Comparison of ENCODE assay signal across 8 cellular contexts in the genomic region with DNA sequence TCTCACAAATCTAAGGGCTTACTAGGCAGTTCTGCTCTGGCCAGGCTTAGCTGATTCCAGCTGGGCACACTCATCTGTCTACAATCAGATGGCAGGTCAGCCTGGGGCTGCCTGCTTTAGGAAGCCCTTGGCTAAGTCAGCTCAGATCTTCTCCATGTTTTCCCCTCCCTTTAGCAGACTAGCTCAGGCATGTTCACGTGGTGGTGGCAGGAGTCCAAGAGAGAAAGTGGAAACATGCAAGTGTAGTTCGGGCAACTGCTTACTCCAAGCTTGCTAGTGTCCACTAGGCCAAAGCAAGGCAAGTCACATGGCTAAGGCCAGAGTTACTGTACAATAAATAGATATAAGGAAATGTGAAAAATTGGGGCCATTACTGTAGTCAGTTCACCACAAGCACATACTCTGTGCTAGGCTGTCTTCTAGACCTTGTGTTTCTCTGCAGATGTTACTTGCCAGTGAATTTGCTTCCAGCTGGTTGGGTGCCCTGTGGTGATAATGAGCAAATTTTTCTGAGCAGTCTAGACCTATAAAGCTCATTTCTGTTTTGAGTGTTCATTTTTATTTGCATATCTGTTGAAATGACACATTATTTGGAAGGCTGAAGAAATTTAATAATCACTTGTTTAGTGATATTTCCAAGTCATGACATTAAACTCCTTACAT. TPM values are rescaled to one million over a fixed set of nuclear protein-coding genes. Genes with fewer than 3 reads are reported as not detected.
DNase-seq lines count a peak whose midpoint lies in the region; ATAC-seq and TF ChIP-seq lines count a peak whose summit lies in the region.

No MANE protein-coding gene starts in this region.

- H3K27ac Mint-ChIP-seq in WTC11 = peak overlapping the region; percentile 70; the same call in 1 of the 2 replicates

- H3K4me1 Mint-ChIP-seq in WTC11 = no peaks in the 10 kb centered on the region

- H3K4me3 Mint-ChIP-seq in WTC11 = no peak overlapping the region

- TF ChIP-seq CTCF in WTC11 (IDR thresholded peaks at IDR 0.05) (no peak), cardiac muscle cell (IDR thresholded peaks at IDR 0.05; ENCODE audit: low read depth, low read length) (no peak)

- H3K9me3 ChIP-seq in cardiac muscle cell (ENCODE audit: low read depth) = no peaks in the 10 kb centered on the region

- no peak for ATAC-seq in WTC11
- ATAC-seq in HG03159 (IDR thresholded peaks at IDR 0.05; ENCODE audit: unreplicated experiment) = no peak
- no peak for ATAC-seq in stimulated activated naive CD8-positive, alpha-beta T cell treated with anti-CD3 and anti-CD28 coated beads, Interleukin-15, Interleukin-2, amounts not matched to agents 100 U/mL and 50 U/mL, for 24 hours

- no peaks in the 10 kb centered on the region for H3K9me3 Mint-ChIP-seq in WTC11

- H3K27me3 ChIP-seq in cardiac muscle cell (no peaks in the 10 kb centered on the region), rectal smooth muscle tissue (ENCODE audit: control insufficient read depth, insufficient read depth, low read length) (no peaks in the 10 kb centered on the region)

- no peak overlapping the region for H3K9ac ChIP-seq in rectal smooth muscle tissue (ENCODE audit: low read length)

- H3K36me3 ChIP-seq in cardiac muscle cell = no peaks in the 10 kb centered on the region
- no peaks in the 10 kb centered on the region for H3K36me3 ChIP-seq in rectal smooth muscle tissue (ENCODE audit: control insufficient read depth, insufficient read depth, low read length)

- POLR2A ChIA-PET in WTC11 (lab: Charles Lee) = interaction anchor here (0.6 kb wide), 1 partner anchor 37 kb away, joined by 4 read pairs; no protein-coding TSS in a partner anchor

- DNase-seq in GM04503 (ENCODE audit: low read depth) (peak; percentile 64), WTC11 (ENCODE audit: low spot score) (no peak), cardiac muscle cell (ENCODE audit: low read depth in 1 of 2, low spot score in 1 of 2) (peak; percentile 13 to 93), SKM-1 (lab: John Stamatoyannopoulos, UW; ENCODE audit: unreplicated experiment) (no peak), islet precursor cell (no peak)
- DNase-seq in stimulated activated naive CD8-positive, alpha-beta T cell treated with anti-CD3 and anti-CD28 coated beads, Interleukin-15, Interleukin-2, amounts not matched to agents 100 U/mL and 50 U/mL, for 24 hours = no peak

- H3K4me3 ChIP-seq in cardiac muscle cell (no peak overlapping the region), rectal smooth muscle tissue (ENCODE audit: low read length) (no peak overlapping the region)

- H3K27ac ChIP-seq in cardiac muscle cell (peak overlapping the region; percentile 15), rectal smooth muscle tissue (ENCODE audit: low read depth, low read length) (peak overlapping the region; percentile 18)

- CTCF ChIA-PET in WTC11 (lab: Charles Lee) = interaction anchor here (1.1 kb wide), 2 partner anchors 91 to 130 kb away, joined by 3 read pairs; no protein-coding TSS in a partner anchor

- H3K4me1 ChIP-seq in cardiac muscle cell (ENCODE audit: low read depth) (peaks cover 5% of the 10 kb centered on the region), rectal smooth muscle tissue (ENCODE audit: control insufficient read depth, insufficient read depth, low read length) (peaks cover 12% of the 10 kb centered on the region)

- no peaks in the 10 kb centered on the region for H3K36me3 Mint-ChIP-seq in WTC11

- no peaks in the 10 kb centered on the region for H3K27me3 Mint-ChIP-seq in WTC11 (ENCODE audit: low read depth)

TF ChIP-seq in WTC11, 78 proteins besides CTCF, POLR2A, EP300 and RAD21 (continues in another document):
- TF ChIP-seq, protein P1, sequence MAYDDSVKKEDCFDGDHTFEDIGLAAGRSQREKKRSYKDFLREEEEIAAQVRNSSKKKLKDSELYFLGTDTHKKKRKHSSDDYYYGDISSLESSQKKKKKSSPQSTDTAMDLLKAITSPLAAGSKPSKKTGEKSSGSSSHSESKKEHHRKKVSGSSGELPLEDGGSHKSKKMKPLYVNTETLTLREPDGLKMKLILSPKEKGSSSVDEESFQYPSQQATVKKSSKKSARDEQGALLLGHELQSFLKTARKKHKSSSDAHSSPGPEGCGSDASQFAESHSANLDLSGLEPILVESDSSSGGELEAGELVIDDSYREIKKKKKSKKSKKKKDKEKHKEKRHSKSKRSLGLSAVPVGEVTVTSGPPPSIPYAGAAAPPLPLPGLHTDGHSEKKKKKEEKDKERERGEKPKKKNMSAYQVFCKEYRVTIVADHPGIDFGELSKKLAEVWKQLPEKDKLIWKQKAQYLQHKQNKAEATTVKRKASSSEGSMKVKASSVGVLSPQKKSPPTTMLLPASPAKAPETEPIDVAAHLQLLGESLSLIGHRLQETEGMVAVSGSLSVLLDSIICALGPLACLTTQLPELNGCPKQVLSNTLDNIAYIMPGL (CRISPR knock-in tag; IDR thresholded peaks at IDR 0.05) = no peak
- TF ChIP-seq, protein P2, sequence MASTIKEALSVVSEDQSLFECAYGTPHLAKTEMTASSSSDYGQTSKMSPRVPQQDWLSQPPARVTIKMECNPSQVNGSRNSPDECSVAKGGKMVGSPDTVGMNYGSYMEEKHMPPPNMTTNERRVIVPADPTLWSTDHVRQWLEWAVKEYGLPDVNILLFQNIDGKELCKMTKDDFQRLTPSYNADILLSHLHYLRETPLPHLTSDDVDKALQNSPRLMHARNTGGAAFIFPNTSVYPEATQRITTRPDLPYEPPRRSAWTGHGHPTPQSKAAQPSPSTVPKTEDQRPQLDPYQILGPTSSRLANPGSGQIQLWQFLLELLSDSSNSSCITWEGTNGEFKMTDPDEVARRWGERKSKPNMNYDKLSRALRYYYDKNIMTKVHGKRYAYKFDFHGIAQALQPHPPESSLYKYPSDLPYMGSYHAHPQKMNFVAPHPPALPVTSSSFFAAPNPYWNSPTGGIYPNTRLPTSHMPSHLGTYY (CRISPR knock-in tag; IDR thresholded peaks at IDR 0.05) = no peak
- TF ChIP-seq, protein P3, sequence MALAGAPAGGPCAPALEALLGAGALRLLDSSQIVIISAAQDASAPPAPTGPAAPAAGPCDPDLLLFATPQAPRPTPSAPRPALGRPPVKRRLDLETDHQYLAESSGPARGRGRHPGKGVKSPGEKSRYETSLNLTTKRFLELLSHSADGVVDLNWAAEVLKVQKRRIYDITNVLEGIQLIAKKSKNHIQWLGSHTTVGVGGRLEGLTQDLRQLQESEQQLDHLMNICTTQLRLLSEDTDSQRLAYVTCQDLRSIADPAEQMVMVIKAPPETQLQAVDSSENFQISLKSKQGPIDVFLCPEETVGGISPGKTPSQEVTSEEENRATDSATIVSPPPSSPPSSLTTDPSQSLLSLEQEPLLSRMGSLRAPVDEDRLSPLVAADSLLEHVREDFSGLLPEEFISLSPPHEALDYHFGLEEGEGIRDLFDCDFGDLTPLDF (CRISPR knock-in tag; IDR thresholded peaks at IDR 0.05) = no peak
- TF ChIP-seq, protein P4, sequence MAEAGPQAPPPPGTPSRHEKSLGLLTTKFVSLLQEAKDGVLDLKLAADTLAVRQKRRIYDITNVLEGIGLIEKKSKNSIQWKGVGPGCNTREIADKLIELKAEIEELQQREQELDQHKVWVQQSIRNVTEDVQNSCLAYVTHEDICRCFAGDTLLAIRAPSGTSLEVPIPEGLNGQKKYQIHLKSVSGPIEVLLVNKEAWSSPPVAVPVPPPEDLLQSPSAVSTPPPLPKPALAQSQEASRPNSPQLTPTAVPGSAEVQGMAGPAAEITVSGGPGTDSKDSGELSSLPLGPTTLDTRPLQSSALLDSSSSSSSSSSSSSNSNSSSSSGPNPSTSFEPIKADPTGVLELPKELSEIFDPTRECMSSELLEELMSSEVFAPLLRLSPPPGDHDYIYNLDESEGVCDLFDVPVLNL (CRISPR knock-in tag; IDR thresholded peaks at IDR 0.05; ENCODE audit: borderline replicate concordance, low read depth) = no peak
- TF ChIP-seq, protein P5, sequence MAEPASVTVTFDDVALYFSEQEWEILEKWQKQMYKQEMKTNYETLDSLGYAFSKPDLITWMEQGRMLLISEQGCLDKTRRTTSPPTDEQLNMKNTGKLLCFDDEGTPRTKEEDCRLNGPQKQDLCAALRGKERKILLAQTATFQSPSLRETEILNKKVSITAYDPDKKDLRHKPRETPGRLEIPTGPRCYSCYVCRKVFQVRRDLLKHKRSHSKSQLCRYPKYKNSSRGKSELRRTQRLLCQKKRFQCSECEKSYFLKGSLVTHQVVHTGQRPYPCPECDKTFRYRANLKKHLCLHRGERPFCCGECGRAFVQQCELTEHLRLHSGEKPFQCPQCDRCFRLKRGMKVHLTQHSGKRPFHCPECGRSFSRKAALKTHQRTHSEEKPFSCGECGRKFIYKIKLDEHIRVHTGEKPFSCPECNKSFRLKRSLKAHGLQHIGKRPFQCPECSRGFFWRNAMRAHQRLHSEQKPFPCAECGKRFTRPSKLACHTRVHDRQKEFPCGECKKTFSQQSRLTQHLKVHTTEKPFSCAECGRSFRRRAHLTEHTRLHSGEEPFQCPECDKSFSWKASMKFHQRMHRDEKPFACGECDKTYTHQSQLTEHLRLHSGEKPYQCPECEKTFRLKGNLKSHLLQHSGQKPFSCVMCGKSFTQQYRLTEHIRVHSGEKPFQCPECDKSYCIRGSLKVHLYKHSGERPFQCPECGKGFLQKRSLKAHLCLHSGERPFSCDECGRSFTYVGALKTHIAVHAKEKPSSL (CRISPR knock-in tag; conservative IDR thresholded peaks at IDR 0.05) = no peak
- no peak for TF ChIP-seq NR2C2 (CRISPR knock-in tag; IDR thresholded peaks at IDR 0.05)
- no peak for TF ChIP-seq ESRRA (CRISPR knock-in tag; IDR thresholded peaks at IDR 0.05; ENCODE audit: borderline replicate concordance)
- no peak for TF ChIP-seq NR1H2 (CRISPR knock-in tag; IDR thresholded peaks at IDR 0.05)
- TF ChIP-seq ZNF416 (CRISPR knock-in tag; IDR thresholded peaks at IDR 0.05) = no peak
- no peak for TF ChIP-seq NFYB (CRISPR knock-in tag; conservative IDR thresholded peaks at IDR 0.05; ENCODE audit: low read depth)
- no peak for TF ChIP-seq GTF2I (CRISPR knock-in tag; conservative IDR thresholded peaks at IDR 0.05)
- TF ChIP-seq GRHL2 (CRISPR knock-in tag; IDR thresholded peaks at IDR 0.05; ENCODE audit: insufficient replicate concordance, severe bottlenecking) = no peak
- TF ChIP-seq FOXK1 (CRISPR knock-in tag; IDR thresholded peaks at IDR 0.05) = no peak

RNA-seq across cellular contexts. Expression of a gene that starts 38.3 kb away (rescaled TPM):
- total RNA-seq in WTC11 (2021) = 9.9 to 11.2 TPM (median 10.3 TPM) in 3 replicates
- total RNA-seq in cardiac muscle cell = 6.4 and 8.5 TPM in 2 replicates
- 11.1 and 15.3 TPM in 2 replicates for polyA plus RNA-seq in cardiac muscle cell

Comparison
In these comparisons a context has a peak if more than half of its experiments do, and no peak if none do; other contexts are left out.
1. DNase-seq: peak in GM04503 (single experiment) and cardiac muscle cell (2 of 2); none in WTC11 (single experiment), SKM-1 (single experiment), islet precursor cell (single experiment) and stimulated activated naive CD8-positive, alpha-beta T cell treated with anti-CD3 and anti-CD28 coated beads, Interleukin-15, Interleukin-2, amounts not matched to agents 100 U/mL and 50 U/mL, for 24 hours (single experiment).